In the genomic region with DNA sequence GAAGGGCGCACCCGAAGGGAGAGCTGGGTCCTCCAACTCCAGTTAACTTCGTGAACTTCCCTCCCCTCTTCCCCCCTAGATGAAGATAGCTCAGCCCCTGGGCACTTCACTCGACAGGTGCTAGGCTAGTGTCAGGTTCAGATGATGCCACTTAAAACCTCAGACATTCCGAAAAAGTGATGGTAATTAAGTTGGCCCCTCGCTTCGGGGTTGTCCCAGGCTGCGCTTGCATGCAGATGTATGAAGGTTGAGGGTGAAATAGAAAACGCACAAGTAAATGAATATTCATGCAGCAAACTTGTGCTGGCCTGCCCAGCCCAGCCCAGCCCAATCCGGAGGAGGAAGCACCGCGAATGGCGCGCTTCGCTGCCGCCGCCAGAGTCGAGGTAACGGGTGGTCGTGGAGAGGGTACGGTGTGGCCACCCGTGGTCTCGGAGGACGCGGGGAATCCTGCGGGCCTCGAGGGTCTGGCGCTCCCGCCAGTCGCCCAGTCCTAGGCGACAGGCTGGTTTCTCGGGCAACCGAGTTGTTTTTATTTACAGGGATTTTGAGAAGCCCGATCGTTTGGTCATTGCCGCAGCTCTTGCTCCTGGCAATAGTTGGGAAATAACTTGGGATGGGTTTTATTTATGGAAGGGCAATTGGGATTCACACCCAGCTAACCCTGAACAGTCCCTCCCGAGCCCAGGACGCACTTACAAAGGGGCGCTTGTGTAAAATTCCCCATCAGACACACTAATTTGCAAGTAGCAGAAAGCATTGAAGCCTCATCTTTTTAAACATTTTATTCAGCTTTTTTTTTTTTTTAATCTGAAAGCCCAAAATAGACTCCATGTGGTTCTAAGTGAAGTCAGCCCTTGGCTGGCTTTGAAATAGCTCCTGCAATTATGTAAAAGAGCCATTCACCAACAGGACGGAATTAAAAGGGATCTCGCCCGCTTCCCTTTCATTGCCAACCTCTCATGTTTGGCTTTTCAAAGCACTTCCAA, we compare ENCODE assay signal across 1 cellular context.
TF ChIP-seq lines count a peak whose summit lies in the region.

No MANE protein-coding gene starts in this region.

TF ChIP-seq in GM23338, 12 proteins besides CTCF, POLR2A, EP300 and RAD21:
- no peak for TF ChIP-seq ZNF462 (CRISPR knock-in tag; IDR thresholded peaks at IDR 0.05)
- peak; percentile 4 for TF ChIP-seq EZH2 (IDR thresholded peaks at IDR 0.05; ENCODE audit: low read depth, unreplicated experiment)
- TF ChIP-seq CREB1 (CRISPR knock-in tag; IDR thresholded peaks at IDR 0.05; ENCODE audit: low read depth), result no peak
